In genomic region chr10:14750900-14751575, GRCh38 we compare ENCODE assay signal across 11 cellular contexts. TPM values are rescaled to one million over a fixed set of nuclear protein-coding genes. Genes with fewer than 3 reads are reported as not detected.
DNase-seq lines count a peak whose midpoint lies in the region; ATAC-seq and TF ChIP-seq lines count a peak whose summit lies in the region.
"Had no signal": no experiment of that assay in that cellular context is flagged by ENCODE, and none has a peak within 500 bp of the region (broad histone marks: within the 10 kb centered on the region; RNA-seq: fewer than 3 reads in every experiment).

No MANE protein-coding gene starts in this region.

- H3K4me1 Mint-ChIP-seq in MCF 10A (ENCODE audit: insufficient read depth, unreplicated experiment) (no peaks in the 10 kb centered on the region), activated B cell treated with CpG ODN at 0.5 μM for 24 hours (peaks cover 73% of the 10 kb centered on the region), chondrocyte (ENCODE audit: low read depth) (no peaks in the 10 kb centered on the region)
- H3K4me1 Mint-ChIP-seq in activated CD4-positive, alpha-beta T cell treated with anti-CD3 and anti-CD28 coated beads for 36 hours, result peaks cover 2% of the 10 kb centered on the region
- H3K4me1 Mint-ChIP-seq: naive thymus-derived CD4-positive, alpha-beta T cell had no signal

- H3K9me3 ChIP-seq in breast epithelium (no peaks in the 10 kb centered on the region), mucosa of rectum (ENCODE audit: control insufficient read depth in 2 of 2, low read length in 2 of 2) (no peaks in the 10 kb centered on the region), aorta (ENCODE audit: control insufficient read depth, low read length) (no peaks in the 10 kb centered on the region)

- H3K27me3 ChIP-seq in breast epithelium (no peaks in the 10 kb centered on the region), mucosa of rectum (ENCODE audit: control insufficient read depth in 2 of 2, insufficient read depth in 2 of 2, low read length in 2 of 2) (no peaks in the 10 kb centered on the region), aorta (ENCODE audit: control insufficient read depth in 1 of 2, insufficient read depth in 2 of 2, low read length in 1 of 2) (no peaks in the 10 kb centered on the region)

- no peak for TF ChIP-seq CTCF in breast epithelium (IDR thresholded peaks at IDR 0.05)
- TF ChIP-seq CTCF in MCF 10A (IDR thresholded peaks at IDR 0.05; ENCODE audit: unreplicated experiment), result no peak
- no peak for TF ChIP-seq CTCF in activated B cell treated with CpG ODN at 0.5 μM for 24 hours (IDR thresholded peaks at IDR 0.05)
- TF ChIP-seq CTCF in chondrocyte (IDR thresholded peaks at IDR 0.05), result no peak

- no peak overlapping the region for H3K4me3 Mint-ChIP-seq in MCF 10A (ENCODE audit: unreplicated experiment)
- H3K4me3 Mint-ChIP-seq in activated B cell treated with CpG ODN at 0.5 μM for 24 hours, result peak overlapping the region; percentile 70
- H3K4me3 Mint-ChIP-seq in activated CD4-positive, alpha-beta T cell treated with anti-CD3 and anti-CD28 coated beads for 36 hours, result no peak overlapping the region
- H3K4me3 Mint-ChIP-seq in chondrocyte (ENCODE audit: unreplicated experiment), result no peak overlapping the region
- H3K4me3 Mint-ChIP-seq: naive thymus-derived CD4-positive, alpha-beta T cell had no signal

- WGBS in aorta, 2 donors, result 58 to 64% methylated on average over 7 of the region's 7 CpGs

- no peak for TF ChIP-seq POLR2A in breast epithelium (IDR thresholded peaks at IDR 0.05)

- H3K36me3 Mint-ChIP-seq in MCF 10A (ENCODE audit: insufficient read depth, unreplicated experiment), result no peaks in the 10 kb centered on the region
- no peaks in the 10 kb centered on the region for H3K36me3 Mint-ChIP-seq in activated B cell treated with CpG ODN at 0.5 μM for 24 hours (ENCODE audit: low read depth)
- no peaks in the 10 kb centered on the region for H3K36me3 Mint-ChIP-seq in activated CD4-positive, alpha-beta T cell treated with anti-CD3 and anti-CD28 coated beads for 36 hours (ENCODE audit: low read depth)
- peaks cover 4% of the 10 kb centered on the region for H3K36me3 Mint-ChIP-seq in chondrocyte (ENCODE audit: low read depth)

- intact Hi-C loops in breast epithelium (cut with DNase I; ENCODE audit: low total_unique reads), result no loop called here
- intact Hi-C loops in MCF 10A (cut with micrococcal nuclease), result no loop called here
- intact Hi-C loops in activated B cell treated with CpG ODN at 0.5 μM for 24 hours (cut with micrococcal nuclease), result loop anchor here (1.0 to 5.0 kb wide), 6 partner anchors 8 to 964 kb away; partner anchors contain the start of gene RPP38
- intact Hi-C loops in aorta (cut with DNase I), result no loop called here
- intact Hi-C loops in activated CD4-positive, alpha-beta T cell treated with anti-CD3 and anti-CD28 coated beads for 36 hours (cut with DNase I, micrococcal nuclease), result no loop called here

- H3K4me1 ChIP-seq in breast epithelium (no peaks in the 10 kb centered on the region), mucosa of rectum (ENCODE audit: control insufficient read depth in 2 of 2, insufficient read depth in 2 of 2, low read length in 2 of 2) (peaks cover 6 to 15% of the 10 kb centered on the region in 2 donors), aorta (ENCODE audit: control insufficient read depth in 1 of 2, insufficient read depth in 2 of 2, low read length in 2 of 2) (no peaks in the 10 kb centered on the region)
- H3K4me1 ChIP-seq: foreskin keratinocyte had no signal

- no TSS peak for BruUV-seq in MCF 10A (replicated peaks; lab: Mats Ljungman, UMichigan)

- H3K9ac ChIP-seq in mucosa of rectum (ENCODE audit: low read depth in 1 of 2, low read length in 2 of 2), result no peak overlapping the region
- H3K9ac ChIP-seq: KMS-11 had no signal

- CTCF ChIA-PET in MCF 10A (lab: Yijun Ruan, JAX), result interaction anchor here (0.5 to 0.6 kb wide), 2 partner anchors 16 to 73 kb away, joined by 3 to 4 read pairs; no protein-coding TSS in a partner anchor
- CTCF ChIA-PET in activated B cell treated with CpG ODN at 0.5 μM for 24 hours (lab: Charles Lee), result interaction anchor here (0.9 to 1.5 kb wide), 5 partner anchors 8 to 214 kb away, joined by 3 to 11 read pairs (median 4); no protein-coding TSS in a partner anchor
- CTCF ChIA-PET in activated CD4-positive, alpha-beta T cell treated with anti-CD3 and anti-CD28 coated beads for 36 hours (lab: Charles Lee), result no interaction called here

- no peaks in the 10 kb centered on the region for H3K36me3 ChIP-seq in breast epithelium
- no peaks in the 10 kb centered on the region for H3K36me3 ChIP-seq in mucosa of rectum (ENCODE audit: control insufficient read depth in 2 of 2, insufficient read depth in 2 of 2, low read length in 2 of 2)
- no peaks in the 10 kb centered on the region for H3K36me3 ChIP-seq in aorta (ENCODE audit: control insufficient read depth in 1 of 2, insufficient read depth in 2 of 2, low read length in 1 of 2)

- H3K27ac ChIP-seq in breast epithelium, result peak overlapping the region; percentile 29 to 85
- H3K27ac ChIP-seq in mucosa of rectum (ENCODE audit: low read depth in 2 of 2, low read length in 2 of 2), result peak overlapping the region; percentile 63 to 64
- H3K27ac ChIP-seq in aorta (ENCODE audit: low read depth in 1 of 2, low read length in 2 of 2), result peak overlapping the region in 1 of 2 donors; percentile 41
- H3K27ac ChIP-seq: foreskin keratinocyte, KMS-11 had no signal

- H3K27ac Mint-ChIP-seq in MCF 10A (ENCODE audit: low read depth, unreplicated experiment) (no peak overlapping the region), activated B cell treated with CpG ODN at 0.5 μM for 24 hours (peak overlapping the region; percentile 97), chondrocyte (ENCODE audit: unreplicated experiment) (no peak overlapping the region)
- no peak overlapping the region for H3K27ac Mint-ChIP-seq in activated CD4-positive, alpha-beta T cell treated with anti-CD3 and anti-CD28 coated beads for 36 hours

- no peaks in the 10 kb centered on the region for H3K9me3 Mint-ChIP-seq in MCF 10A (ENCODE audit: unreplicated experiment)
- no peaks in the 10 kb centered on the region for H3K9me3 Mint-ChIP-seq in activated B cell treated with CpG ODN at 0.5 μM for 24 hours
- H3K9me3 Mint-ChIP-seq in activated CD4-positive, alpha-beta T cell treated with anti-CD3 and anti-CD28 coated beads for 36 hours (ENCODE audit: low read depth), result peaks cover 3% of the 10 kb centered on the region
- H3K9me3 Mint-ChIP-seq in chondrocyte (ENCODE audit: low read depth), result peaks cover 12% of the 10 kb centered on the region

- H3K27me3 Mint-ChIP-seq in MCF 10A (ENCODE audit: insufficient read depth, unreplicated experiment) (peaks cover 4% of the 10 kb centered on the region), activated B cell treated with CpG ODN at 0.5 μM for 24 hours (no peaks in the 10 kb centered on the region), chondrocyte (ENCODE audit: low read depth) (peaks cover 4% of the 10 kb centered on the region)
- no peaks in the 10 kb centered on the region for H3K27me3 Mint-ChIP-seq in activated CD4-positive, alpha-beta T cell treated with anti-CD3 and anti-CD28 coated beads for 36 hours
- H3K27me3 Mint-ChIP-seq: naive thymus-derived CD4-positive, alpha-beta T cell had no signal

- no peak overlapping the region for H3K4me3 ChIP-seq in breast epithelium
- H3K4me3 ChIP-seq in mucosa of rectum (ENCODE audit: low read length in 2 of 2), result no peak overlapping the region
- no peak overlapping the region for H3K4me3 ChIP-seq in aorta (ENCODE audit: low read length in 2 of 2)

- no peak for DNase-seq in breast epithelium (ENCODE audit: low spot score in 2 of 2)
- DNase-seq in MCF 10A (ENCODE audit: unreplicated experiment), result no peak
- DNase-seq in activated B cell treated with CpG ODN at 0.5 μM for 24 hours, result peak; percentile 60
- DNase-seq in aorta, result no peak
- no peak for DNase-seq in dermis blood vessel endothelial cell
- no peak for DNase-seq in activated CD4-positive, alpha-beta T cell treated with anti-CD3 and anti-CD28 coated beads for 36 hours
- DNase-seq in chondrocyte (ENCODE audit: low spot score), result no peak
- DNase-seq: foreskin keratinocyte; naive thymus-derived CD4-positive, alpha-beta T cell had no signal

- ATAC-seq in activated B cell treated with CpG ODN at 0.5 μM for 24 hours (ENCODE audit: low read depth) (peak; percentile 73), aorta (ENCODE audit: low FRiP score) (peak; percentile 44)
- no peak for ATAC-seq in activated CD4-positive, alpha-beta T cell treated with anti-CD3 and anti-CD28 coated beads for 36 hours
- ATAC-seq: foreskin keratinocyte had no signal

- POLR2A ChIA-PET in MCF 10A (lab: Yijun Ruan, JAX), result no interaction called here
- POLR2A ChIA-PET in activated B cell treated with CpG ODN at 0.5 μM for 24 hours (lab: Charles Lee), result interaction anchor here (0.6 to 6.6 kb wide), 23 partner anchors 10 to 943 kb away, joined by 3 to 105 read pairs (median 5); partner anchors contain the start of genes CDNF, HSPA14, MEIG1 and MSANTD7
- POLR2A ChIA-PET in activated CD4-positive, alpha-beta T cell treated with anti-CD3 and anti-CD28 coated beads for 36 hours (lab: Charles Lee), result no interaction called here

RNA-seq across cellular contexts. Expression of gene FAM107B, which starts 23.7 kb away (rescaled TPM):
- total RNA-seq in breast epithelium, result 10 to 100 TPM; 30.8 to 56.1 (median 51.8) TPM
- 32.1 and 41.3 TPM in 2 replicates for total RNA-seq in MCF 10A (2022)
- 263 and 286 TPM in 2 replicates for total RNA-seq in activated B cell treated with CpG ODN at 0.5 μM for 24 hours
- total RNA-seq in aorta, result 10 to 100 TPM; 31.4 to 34.8 TPM
- polyA plus RNA-seq in aorta, result 10 to 100 TPM; 16.6 to 58.5 TPM
- 60.6 and 129 TPM in 2 replicates for total RNA-seq in dermis blood vessel endothelial cell
- total RNA-seq in activated CD4-positive, alpha-beta T cell treated with anti-CD3 and anti-CD28 coated beads for 36 hours, result 100 to 1,000 TPM; 126 to 148 TPM
- total RNA-seq in chondrocyte, result 13.8 to 29.6 TPM (median 29.1 TPM) in 3 replicates
